Comparison of ENCODE assay signal across 8 cellular contexts in the genomic region with DNA sequence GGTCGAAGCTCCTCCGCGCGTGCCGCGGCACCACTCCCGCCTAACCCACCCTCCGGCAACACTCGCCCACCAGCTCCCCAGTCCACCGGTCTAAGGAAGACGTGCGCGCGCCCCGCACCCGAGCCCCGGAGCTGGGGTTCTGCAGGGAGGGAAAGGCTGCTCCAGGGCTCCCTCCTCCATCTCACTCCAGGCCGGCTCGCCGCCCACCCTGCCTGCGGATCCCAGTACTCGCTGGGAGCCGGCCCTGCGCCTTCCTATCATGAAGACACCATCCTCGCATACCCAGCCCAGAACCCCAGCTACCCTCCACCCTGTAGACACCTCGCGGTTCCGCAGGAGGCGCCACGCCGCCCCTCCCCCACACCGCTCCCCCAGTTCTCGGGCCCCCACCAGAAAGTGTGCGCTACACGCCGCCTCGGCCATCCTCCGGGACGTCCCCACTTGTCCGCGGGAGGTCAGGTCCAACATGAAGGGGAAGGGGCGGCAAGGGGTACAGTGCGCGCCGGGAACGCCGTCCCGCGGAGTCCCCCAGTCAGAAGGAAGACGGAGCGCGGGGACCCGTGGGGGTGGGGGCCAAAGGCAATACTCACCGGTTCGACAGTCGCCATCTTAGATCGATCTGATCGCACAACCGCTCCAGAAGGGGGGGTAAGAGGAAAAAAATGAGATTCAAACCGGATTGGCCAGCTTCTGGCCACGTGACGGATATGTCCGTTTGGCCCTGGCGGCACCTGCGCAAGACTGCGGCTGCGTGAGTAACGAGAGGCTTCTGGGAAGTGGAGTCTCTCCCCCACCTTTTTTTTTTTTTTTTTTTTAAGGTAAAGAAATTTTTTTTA. TPM values are rescaled to one million over a fixed set of nuclear protein-coding genes. Genes with fewer than 3 reads are reported as not detected.
DNase-seq lines count a peak whose midpoint lies in the region; ATAC-seq and TF ChIP-seq lines count a peak whose summit lies in the region.

A gene with protein sequence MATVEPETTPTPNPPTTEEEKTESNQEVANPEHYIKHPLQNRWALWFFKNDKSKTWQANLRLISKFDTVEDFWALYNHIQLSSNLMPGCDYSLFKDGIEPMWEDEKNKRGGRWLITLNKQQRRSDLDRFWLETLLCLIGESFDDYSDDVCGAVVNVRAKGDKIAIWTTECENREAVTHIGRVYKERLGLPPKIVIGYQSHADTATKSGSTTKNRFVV (minus strand): TSS at position 629 of the 836 bp plus-strand sequence. CDS start 21 bp downstream, at position 608.

- H3K27ac Mint-ChIP-seq in activated CD4-positive, alpha-beta T cell treated with anti-CD3 and anti-CD28 coated beads, Interleukin-2, amount 10 ng/mL, durations not matched to agents 24 days and 14 days, result peak within 1 kb of the TSS; percentile 97

- H3K27me3 Mint-ChIP-seq in activated CD4-positive, alpha-beta T cell treated with anti-CD3 and anti-CD28 coated beads, Interleukin-2, amount 10 ng/mL, durations not matched to agents 24 days and 14 days, result no peaks in the 10 kb centered on the region

- ATAC-seq in GM19324 (IDR thresholded peaks at IDR 0.05; ENCODE audit: low FRiP score, unreplicated experiment) (peak; percentile 84), HG03469 (IDR thresholded peaks at IDR 0.05; ENCODE audit: unreplicated experiment) (peak; percentile 58), left colon (peak; percentile 78)

- intact Hi-C loops in activated CD4-positive, alpha-beta T cell treated with anti-CD3 and anti-CD28 coated beads, Interleukin-2, amount 10 ng/mL, durations not matched to agents 24 days and 14 days (cut with micrococcal nuclease), result loop anchor here (1.0 to 10.0 kb wide), 13 partner anchors 67 to 1022 kb away; a partner anchor contains a TSS
- intact Hi-C loops in left colon (cut with DNase I, micrococcal nuclease), result no loop called here

- H3K4me3 ChIP-seq in BLaER1 treated with 17β-estradiol and CSF1 and Interleukin-3, amounts not matched to agents 10 nM and 100 nM, result peak within 1 kb of the TSS; percentile 86 to 99 (median 95)
- H3K4me3 ChIP-seq in coronary artery, result peak within 1 kb of the TSS; percentile 100

- peak within 1 kb of the TSS; percentile 88 to 99 (median 98) for H3K9ac ChIP-seq in BLaER1 treated with 17β-estradiol and CSF1 and Interleukin-3, amounts not matched to agents 10 nM and 100 nM

- DNase-seq in NCI-H526 treated with DMSO at 0.1 percent for 48 hours (lab: John Stamatoyannopoulos, UW), result peak; percentile 87
- peak; percentile 98 for DNase-seq in activated CD4-positive, alpha-beta T cell treated with anti-CD3 and anti-CD28 coated beads, Interleukin-2, amount 10 ng/mL, durations not matched to agents 24 days and 14 days
- peak; percentile 96 for DNase-seq in coronary artery (ENCODE audit: low spot score)
- peak; percentile 96 to 100 for DNase-seq in left colon
- DNase-seq in stimulated activated CD4-positive, alpha-beta T cell treated with anti-CD3 and anti-CD28 coated beads, Interleukin-1b, Interleukin-23, amount 100 ng/mL, for 48 hours, result peak; percentile 98

- H3K4me3 Mint-ChIP-seq in activated CD4-positive, alpha-beta T cell treated with anti-CD3 and anti-CD28 coated beads, Interleukin-2, amount 10 ng/mL, durations not matched to agents 24 days and 14 days, result peak within 1 kb of the TSS; percentile 90

- peaks cover 37 to 48% (median 43%) of the 10 kb centered on the region in 11 experiments; a peak in 21 of 22 replicates for H4K20me1 ChIP-seq in BLaER1 treated with 17β-estradiol and CSF1 and Interleukin-3, amounts not matched to agents 10 nM and 100 nM

- H3K9me3 ChIP-seq in BLaER1 treated with 17β-estradiol and CSF1 and Interleukin-3, amounts not matched to agents 10 nM and 100 nM (replicated peaks in 1 of 11), result peaks cover 0 to 29% (median 19%) of the 10 kb centered on the region in 11 experiments; a peak in 16 of 22 replicates

- H3K9me3 Mint-ChIP-seq in activated CD4-positive, alpha-beta T cell treated with anti-CD3 and anti-CD28 coated beads, Interleukin-2, amount 10 ng/mL, durations not matched to agents 24 days and 14 days, result no peaks in the 10 kb centered on the region

- TF ChIP-seq CTCF in coronary artery (IDR thresholded peaks at IDR 0.05), result no peak

- H3K4me1 Mint-ChIP-seq in activated CD4-positive, alpha-beta T cell treated with anti-CD3 and anti-CD28 coated beads, Interleukin-2, amount 10 ng/mL, durations not matched to agents 24 days and 14 days, result peaks cover 38% of the 10 kb centered on the region

- H3K4me2 ChIP-seq in BLaER1 treated with 17β-estradiol and CSF1 and Interleukin-3, amounts not matched to agents 10 nM and 100 nM, result peak within 1 kb of the TSS; percentile 82 to 94 (median 91)

- H3K4me1 ChIP-seq in BLaER1 treated with 17β-estradiol and CSF1 and Interleukin-3, amounts not matched to agents 10 nM and 100 nM, result peaks cover 28 to 76% (median 45%) of the 10 kb centered on the region in 10 experiments

- peak within 1 kb of the TSS; percentile 82 to 99 (median 98) for H3K27ac ChIP-seq in BLaER1 treated with 17β-estradiol and CSF1 and Interleukin-3, amounts not matched to agents 10 nM and 100 nM
- peak within 1 kb of the TSS; percentile 89 to 99 for H3K27ac ChIP-seq in coronary artery

- H3K27me3 ChIP-seq in BLaER1 treated with 17β-estradiol and CSF1 and Interleukin-3, amounts not matched to agents 10 nM and 100 nM, result no peaks in the 10 kb centered on the region

- H3K36me3 Mint-ChIP-seq in activated CD4-positive, alpha-beta T cell treated with anti-CD3 and anti-CD28 coated beads, Interleukin-2, amount 10 ng/mL, durations not matched to agents 24 days and 14 days (ENCODE audit: low read depth), result peaks cover 16% of the 10 kb centered on the region

- H3K36me3 ChIP-seq in BLaER1 treated with 17β-estradiol and CSF1 and Interleukin-3, amounts not matched to agents 10 nM and 100 nM, result peaks cover 11 to 32% (median 26%) of the 10 kb centered on the region in 11 experiments

RNA-seq across cellular contexts. Expression of the gene that starts here (rescaled TPM):
- total RNA-seq in activated CD4-positive, alpha-beta T cell treated with anti-CD3 and anti-CD28 coated beads, Interleukin-2, amount 10 ng/mL, durations not matched to agents 24 days and 14 days, result 151 and 156 TPM in 2 replicates
- total RNA-seq in left colon, result 10 to 100 TPM; 92.6 to 97.1 TPM

Comparison
In these comparisons a context has a peak if more than half of its experiments do, and no peak if none do; other contexts are left out.
1. Peak in every context shown above with its lines: DNase-seq, ATAC-seq, H3K4me3 ChIP-seq and H3K27ac ChIP-seq.